ENCODE assay signal across 8 cellular contexts in the genomic region with DNA sequence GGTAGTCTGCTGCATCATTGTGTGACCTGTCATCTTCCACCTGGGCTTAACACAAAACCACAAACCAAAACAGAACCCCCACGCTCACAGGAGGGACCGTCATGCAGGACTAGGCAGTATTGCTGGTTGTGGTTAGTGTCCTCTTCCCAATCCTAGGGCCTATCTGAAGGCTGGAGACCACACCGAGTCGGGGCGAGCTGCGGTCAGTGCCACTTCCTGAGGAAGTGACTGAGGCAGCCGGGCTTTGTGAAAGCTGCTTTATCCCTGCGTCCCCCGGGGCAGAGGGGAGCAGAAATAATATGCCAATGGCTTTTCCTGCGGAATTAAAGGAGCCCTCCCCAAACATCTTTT. TPM values are rescaled to one million over a fixed set of nuclear protein-coding genes. Genes with fewer than 3 reads are reported as not detected.
DNase-seq lines count a peak whose midpoint lies in the region; ATAC-seq and TF ChIP-seq lines count a peak whose summit lies in the region.

No MANE protein-coding gene starts in this region.

- DNase-seq in activated T-cell treated with anti-CD3 and anti-CD28 coated beads, Interleukin-2, amount 50 U/mL, for 48 hours = peak; percentile 44 to 49
- DNase-seq in activated T-cell treated with anti-CD3 and anti-CD28 coated beads, Interleukin-2, amount 50 U/mL, for 24 hours = no peak
- peak; percentile 6 for DNase-seq in HS-5 (ENCODE audit: low read depth)
- peak; percentile 42 for DNase-seq in activated naive CD8-positive, alpha-beta T cell treated with anti-CD3 and anti-CD28 coated beads, Interleukin-2, amount 10 ng/mL, durations not matched to agents 7 days and 5 days
- DNase-seq in hepatocyte (ENCODE audit: low spot score) = no peak
- no peak for DNase-seq in DMS 273 (lab: John Stamatoyannopoulos, UW; ENCODE audit: unreplicated experiment)
- DNase-seq in NCI-H2171 (lab: John Stamatoyannopoulos, UW) = no peak

- TF ChIP-seq CTCF in hepatocyte (IDR thresholded peaks at IDR 0.05; ENCODE audit: poor library complexity) = no peak

- H4K20me1 ChIP-seq in hepatocyte (ENCODE audit: insufficient read depth, poor library complexity, severe bottlenecking) = no peaks in the 10 kb centered on the region

- H3K4me1 ChIP-seq in hepatocyte (ENCODE audit: insufficient read depth) = peaks cover 5% of the 10 kb centered on the region

- no peak overlapping the region for H3K27ac Mint-ChIP-seq in activated T-cell treated with anti-CD3 and anti-CD28 coated beads, Interleukin-2, amount 50 U/mL, for 24 hours
- no peak overlapping the region for H3K27ac Mint-ChIP-seq in activated naive CD8-positive, alpha-beta T cell treated with anti-CD3 and anti-CD28 coated beads, Interleukin-2, amount 10 ng/mL, durations not matched to agents 7 days and 5 days
- H3K27ac Mint-ChIP-seq in stimulated activated naive CD8-positive, alpha-beta T cell treated with anti-CD3 and anti-CD28 coated beads, Interleukin-15, Interleukin-2, amounts not matched to agents 100 ng/mL and 50 ng/mL, for 24 hours = peak overlapping the region; percentile 55

- H3K27ac ChIP-seq in hepatocyte = peak overlapping the region; percentile 45

- H3K9me3 ChIP-seq in hepatocyte (ENCODE audit: low read depth) = no peaks in the 10 kb centered on the region

- no peak overlapping the region for H3K4me3 ChIP-seq in hepatocyte

- H2AFZ ChIP-seq in hepatocyte = no peak overlapping the region

- no peaks in the 10 kb centered on the region for H3K36me3 ChIP-seq in hepatocyte (replicated peaks; ENCODE audit: insufficient read depth, low read depth)

- H3K4me2 ChIP-seq in hepatocyte = no peak overlapping the region

- H3K4me1 Mint-ChIP-seq in activated T-cell treated with anti-CD3 and anti-CD28 coated beads, Interleukin-2, amount 50 U/mL, for 24 hours (ENCODE audit: low read depth) = peaks cover 15% of the 10 kb centered on the region
- H3K4me1 Mint-ChIP-seq in activated naive CD8-positive, alpha-beta T cell treated with anti-CD3 and anti-CD28 coated beads, Interleukin-2, amount 10 ng/mL, durations not matched to agents 7 days and 5 days = peaks cover 13% of the 10 kb centered on the region
- peaks cover 11% of the 10 kb centered on the region for H3K4me1 Mint-ChIP-seq in stimulated activated naive CD8-positive, alpha-beta T cell treated with anti-CD3 and anti-CD28 coated beads, Interleukin-15, Interleukin-2, amounts not matched to agents 100 ng/mL and 50 ng/mL, for 24 hours (ENCODE audit: low read depth)

- ATAC-seq in activated naive CD8-positive, alpha-beta T cell treated with anti-CD3 and anti-CD28 coated beads, Interleukin-2, amount 10 ng/mL, durations not matched to agents 7 days and 5 days (ENCODE audit: low read depth) = no peak

- POLR2A ChIA-PET in activated naive CD8-positive, alpha-beta T cell treated with anti-CD3 and anti-CD28 coated beads, Interleukin-2, amount 10 ng/mL, durations not matched to agents 7 days and 5 days (lab: Charles Lee) = no interaction called here

- 71% methylated on average over 10 of the region's 10 CpGs for WGBS in hepatocyte (ENCODE audit: low lambda C conversion rate, missing lambda C conversion rate)

- H3K27me3 ChIP-seq in hepatocyte = no peaks in the 10 kb centered on the region

- H3K36me3 Mint-ChIP-seq in activated T-cell treated with anti-CD3 and anti-CD28 coated beads, Interleukin-2, amount 50 U/mL, for 24 hours (ENCODE audit: low read depth) = no peaks in the 10 kb centered on the region
- peaks cover 2% of the 10 kb centered on the region for H3K36me3 Mint-ChIP-seq in activated naive CD8-positive, alpha-beta T cell treated with anti-CD3 and anti-CD28 coated beads, Interleukin-2, amount 10 ng/mL, durations not matched to agents 7 days and 5 days
- no peaks in the 10 kb centered on the region for H3K36me3 Mint-ChIP-seq in stimulated activated naive CD8-positive, alpha-beta T cell treated with anti-CD3 and anti-CD28 coated beads, Interleukin-15, Interleukin-2, amounts not matched to agents 100 ng/mL and 50 ng/mL, for 24 hours (ENCODE audit: low read depth)

- no peaks in the 10 kb centered on the region for H3K9me2 ChIP-seq in hepatocyte (replicated peaks; ENCODE audit: insufficient read depth)

- H3K27me3 Mint-ChIP-seq in activated T-cell treated with anti-CD3 and anti-CD28 coated beads, Interleukin-2, amount 50 U/mL, for 24 hours = peaks cover 32% of the 10 kb centered on the region
- peaks cover 41% of the 10 kb centered on the region for H3K27me3 Mint-ChIP-seq in activated naive CD8-positive, alpha-beta T cell treated with anti-CD3 and anti-CD28 coated beads, Interleukin-2, amount 10 ng/mL, durations not matched to agents 7 days and 5 days
- peaks cover 33% of the 10 kb centered on the region for H3K27me3 Mint-ChIP-seq in stimulated activated naive CD8-positive, alpha-beta T cell treated with anti-CD3 and anti-CD28 coated beads, Interleukin-15, Interleukin-2, amounts not matched to agents 100 ng/mL and 50 ng/mL, for 24 hours

- H3K79me2 ChIP-seq in hepatocyte = peaks cover 57% of the 10 kb centered on the region

- no peaks in the 10 kb centered on the region for H3K9me3 Mint-ChIP-seq in activated T-cell treated with anti-CD3 and anti-CD28 coated beads, Interleukin-2, amount 50 U/mL, for 24 hours
- H3K9me3 Mint-ChIP-seq in activated naive CD8-positive, alpha-beta T cell treated with anti-CD3 and anti-CD28 coated beads, Interleukin-2, amount 10 ng/mL, durations not matched to agents 7 days and 5 days = no peaks in the 10 kb centered on the region
- H3K9me3 Mint-ChIP-seq in stimulated activated naive CD8-positive, alpha-beta T cell treated with anti-CD3 and anti-CD28 coated beads, Interleukin-15, Interleukin-2, amounts not matched to agents 100 ng/mL and 50 ng/mL, for 24 hours = no peaks in the 10 kb centered on the region

- H3K4me3 Mint-ChIP-seq in activated T-cell treated with anti-CD3 and anti-CD28 coated beads, Interleukin-2, amount 50 U/mL, for 24 hours = no peak overlapping the region
- peak overlapping the region; percentile 12 for H3K4me3 Mint-ChIP-seq in activated naive CD8-positive, alpha-beta T cell treated with anti-CD3 and anti-CD28 coated beads, Interleukin-2, amount 10 ng/mL, durations not matched to agents 7 days and 5 days
- H3K4me3 Mint-ChIP-seq in stimulated activated naive CD8-positive, alpha-beta T cell treated with anti-CD3 and anti-CD28 coated beads, Interleukin-15, Interleukin-2, amounts not matched to agents 100 ng/mL and 50 ng/mL, for 24 hours = peak overlapping the region; percentile 41

RNA-seq across cellular contexts. Expression of a gene that starts 22.9 kb away (rescaled TPM):
- total RNA-seq in activated naive CD8-positive, alpha-beta T cell treated with anti-CD3 and anti-CD28 coated beads, Interleukin-2, amount 10 ng/mL, durations not matched to agents 7 days and 5 days = 1 to 10 TPM; 4.0 to 4.8 TPM
- total RNA-seq in hepatocyte = 36.5 and 52.0 TPM in 2 replicates
- polyA plus RNA-seq in hepatocyte = 13.6 and 15.9 TPM in 2 replicates

Comparison
In these comparisons a context has a peak if more than half of its experiments do, and no peak if none do; other contexts are left out.
1. DNase-seq: peak in activated T-cell treated with anti-CD3 and anti-CD28 coated beads, Interleukin-2, amount 50 U/mL, for 48 hours (2 of 2), HS-5 (single experiment) and activated naive CD8-positive, alpha-beta T cell treated with anti-CD3 and anti-CD28 coated beads, Interleukin-2, amount 10 ng/mL, durations not matched to agents 7 days and 5 days (single experiment); none in activated T-cell treated with anti-CD3 and anti-CD28 coated beads, Interleukin-2, amount 50 U/mL, for 24 hours (single experiment), hepatocyte (single experiment), DMS 273 (single experiment) and NCI-H2171 (single experiment).